ENCODE assay signal across 1 cellular context in the genomic region with DNA sequence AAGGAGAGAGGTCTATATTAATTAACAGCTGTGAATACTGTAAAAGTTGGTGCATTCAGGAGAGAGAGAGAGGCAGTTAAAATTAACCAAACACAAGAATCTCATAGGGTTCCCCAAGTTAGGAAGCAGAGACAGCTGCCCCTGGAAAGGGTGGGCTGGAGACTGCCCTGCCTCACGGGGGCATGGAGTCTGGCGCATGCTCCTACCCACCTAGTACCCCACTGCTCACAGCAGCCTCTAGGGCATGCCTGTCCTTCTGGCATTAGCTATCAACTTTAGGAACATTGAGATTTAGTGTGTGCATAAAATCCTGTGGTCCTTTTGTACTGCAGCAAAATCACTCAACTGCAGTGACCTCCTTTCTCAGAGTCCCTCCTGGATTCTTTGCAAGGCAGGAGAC.
TF ChIP-seq lines count a peak whose summit lies in the region.

No MANE protein-coding gene starts in this region.

TF ChIP-seq in H1, 55 proteins besides CTCF, POLR2A, EP300 and RAD21 (continued from another document):
- TF ChIP-seq, protein P1, sequence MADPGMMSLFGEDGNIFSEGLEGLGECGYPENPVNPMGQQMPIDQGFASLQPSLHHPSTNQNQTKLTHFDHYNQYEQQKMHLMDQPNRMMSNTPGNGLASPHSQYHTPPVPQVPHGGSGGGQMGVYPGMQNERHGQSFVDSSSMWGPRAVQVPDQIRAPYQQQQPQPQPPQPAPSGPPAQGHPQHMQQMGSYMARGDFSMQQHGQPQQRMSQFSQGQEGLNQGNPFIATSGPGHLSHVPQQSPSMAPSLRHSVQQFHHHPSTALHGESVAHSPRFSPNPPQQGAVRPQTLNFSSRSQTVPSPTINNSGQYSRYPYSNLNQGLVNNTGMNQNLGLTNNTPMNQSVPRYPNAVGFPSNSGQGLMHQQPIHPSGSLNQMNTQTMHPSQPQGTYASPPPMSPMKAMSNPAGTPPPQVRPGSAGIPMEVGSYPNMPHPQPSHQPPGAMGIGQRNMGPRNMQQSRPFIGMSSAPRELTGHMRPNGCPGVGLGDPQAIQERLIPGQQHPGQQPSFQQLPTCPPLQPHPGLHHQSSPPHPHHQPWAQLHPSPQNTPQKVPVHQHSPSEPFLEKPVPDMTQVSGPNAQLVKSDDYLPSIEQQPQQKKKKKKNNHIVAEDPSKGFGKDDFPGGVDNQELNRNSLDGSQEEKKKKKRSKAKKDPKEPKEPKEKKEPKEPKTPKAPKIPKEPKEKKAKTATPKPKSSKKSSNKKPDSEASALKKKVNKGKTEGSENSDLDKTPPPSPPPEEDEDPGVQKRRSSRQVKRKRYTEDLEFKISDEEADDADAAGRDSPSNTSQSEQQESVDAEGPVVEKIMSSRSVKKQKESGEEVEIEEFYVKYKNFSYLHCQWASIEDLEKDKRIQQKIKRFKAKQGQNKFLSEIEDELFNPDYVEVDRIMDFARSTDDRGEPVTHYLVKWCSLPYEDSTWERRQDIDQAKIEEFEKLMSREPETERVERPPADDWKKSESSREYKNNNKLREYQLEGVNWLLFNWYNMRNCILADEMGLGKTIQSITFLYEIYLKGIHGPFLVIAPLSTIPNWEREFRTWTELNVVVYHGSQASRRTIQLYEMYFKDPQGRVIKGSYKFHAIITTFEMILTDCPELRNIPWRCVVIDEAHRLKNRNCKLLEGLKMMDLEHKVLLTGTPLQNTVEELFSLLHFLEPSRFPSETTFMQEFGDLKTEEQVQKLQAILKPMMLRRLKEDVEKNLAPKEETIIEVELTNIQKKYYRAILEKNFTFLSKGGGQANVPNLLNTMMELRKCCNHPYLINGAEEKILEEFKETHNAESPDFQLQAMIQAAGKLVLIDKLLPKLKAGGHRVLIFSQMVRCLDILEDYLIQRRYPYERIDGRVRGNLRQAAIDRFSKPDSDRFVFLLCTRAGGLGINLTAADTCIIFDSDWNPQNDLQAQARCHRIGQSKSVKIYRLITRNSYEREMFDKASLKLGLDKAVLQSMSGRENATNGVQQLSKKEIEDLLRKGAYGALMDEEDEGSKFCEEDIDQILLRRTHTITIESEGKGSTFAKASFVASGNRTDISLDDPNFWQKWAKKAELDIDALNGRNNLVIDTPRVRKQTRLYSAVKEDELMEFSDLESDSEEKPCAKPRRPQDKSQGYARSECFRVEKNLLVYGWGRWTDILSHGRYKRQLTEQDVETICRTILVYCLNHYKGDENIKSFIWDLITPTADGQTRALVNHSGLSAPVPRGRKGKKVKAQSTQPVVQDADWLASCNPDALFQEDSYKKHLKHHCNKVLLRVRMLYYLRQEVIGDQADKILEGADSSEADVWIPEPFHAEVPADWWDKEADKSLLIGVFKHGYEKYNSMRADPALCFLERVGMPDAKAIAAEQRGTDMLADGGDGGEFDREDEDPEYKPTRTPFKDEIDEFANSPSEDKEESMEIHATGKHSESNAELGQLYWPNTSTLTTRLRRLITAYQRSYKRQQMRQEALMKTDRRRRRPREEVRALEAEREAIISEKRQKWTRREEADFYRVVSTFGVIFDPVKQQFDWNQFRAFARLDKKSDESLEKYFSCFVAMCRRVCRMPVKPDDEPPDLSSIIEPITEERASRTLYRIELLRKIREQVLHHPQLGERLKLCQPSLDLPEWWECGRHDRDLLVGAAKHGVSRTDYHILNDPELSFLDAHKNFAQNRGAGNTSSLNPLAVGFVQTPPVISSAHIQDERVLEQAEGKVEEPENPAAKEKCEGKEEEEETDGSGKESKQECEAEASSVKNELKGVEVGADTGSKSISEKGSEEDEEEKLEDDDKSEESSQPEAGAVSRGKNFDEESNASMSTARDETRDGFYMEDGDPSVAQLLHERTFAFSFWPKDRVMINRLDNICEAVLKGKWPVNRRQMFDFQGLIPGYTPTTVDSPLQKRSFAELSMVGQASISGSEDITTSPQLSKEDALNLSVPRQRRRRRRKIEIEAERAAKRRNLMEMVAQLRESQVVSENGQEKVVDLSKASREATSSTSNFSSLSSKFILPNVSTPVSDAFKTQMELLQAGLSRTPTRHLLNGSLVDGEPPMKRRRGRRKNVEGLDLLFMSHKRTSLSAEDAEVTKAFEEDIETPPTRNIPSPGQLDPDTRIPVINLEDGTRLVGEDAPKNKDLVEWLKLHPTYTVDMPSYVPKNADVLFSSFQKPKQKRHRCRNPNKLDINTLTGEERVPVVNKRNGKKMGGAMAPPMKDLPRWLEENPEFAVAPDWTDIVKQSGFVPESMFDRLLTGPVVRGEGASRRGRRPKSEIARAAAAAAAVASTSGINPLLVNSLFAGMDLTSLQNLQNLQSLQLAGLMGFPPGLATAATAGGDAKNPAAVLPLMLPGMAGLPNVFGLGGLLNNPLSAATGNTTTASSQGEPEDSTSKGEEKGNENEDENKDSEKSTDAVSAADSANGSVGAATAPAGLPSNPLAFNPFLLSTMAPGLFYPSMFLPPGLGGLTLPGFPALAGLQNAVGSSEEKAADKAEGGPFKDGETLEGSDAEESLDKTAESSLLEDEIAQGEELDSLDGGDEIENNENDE (IDR thresholded peaks at IDR 0.05; ENCODE audit: insufficient replicate concordance, low read length) = no peak
- TF ChIP-seq POLR2AphosphoS5 (IDR thresholded peaks at IDR 0.05; ENCODE audit: low read depth, low read length) (no peak), HDAC6 (IDR thresholded peaks at IDR 0.05; ENCODE audit: low read depth, low read length) (no peak), FOSL1 (IDR thresholded peaks at IDR 0.05; ENCODE audit: insufficient read depth, low read depth, low read length) (no peak), CREB1 (IDR thresholded peaks at IDR 0.05) (no peak)
TF ChIP-seq in H1: peak in this region for 0.
